1 cellular context compared by ENCODE assay signal in the genomic region with DNA sequence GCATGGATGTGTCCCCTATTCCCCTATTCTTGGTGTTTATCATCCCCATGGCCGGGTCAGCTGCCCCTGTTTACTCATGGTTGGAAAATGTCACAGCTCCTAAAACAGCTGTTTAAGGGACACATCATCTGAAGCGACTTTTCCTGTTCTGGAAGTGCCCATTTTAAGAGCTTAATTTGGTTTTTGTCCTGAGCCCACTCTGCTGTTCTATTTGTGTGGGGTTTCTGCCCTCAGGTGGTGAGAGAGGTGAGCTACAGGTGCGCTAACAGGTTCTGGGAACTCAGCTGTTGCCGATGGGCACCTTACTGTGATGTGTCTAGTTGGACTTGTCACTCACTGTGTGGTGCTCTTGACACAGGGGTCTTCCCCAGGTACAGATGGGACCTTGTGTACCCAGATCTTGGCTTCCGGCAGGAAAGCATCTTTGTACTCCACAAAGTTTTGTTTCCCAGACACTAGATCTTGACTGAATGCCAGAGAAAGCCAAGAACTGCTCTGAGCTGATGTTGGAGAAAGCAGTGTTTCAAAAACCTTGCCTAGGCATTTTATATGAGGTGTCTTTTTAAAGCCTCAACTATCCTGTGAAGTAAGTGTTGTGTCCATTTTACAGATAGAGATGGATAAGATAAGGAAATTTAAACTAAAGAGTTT.
A peak's percentile ranks its signal among the peaks of the same experiment; 100 is the strongest.
TF ChIP-seq lines count a peak whose summit lies in the region.

No MANE protein-coding gene starts in this region.

TF ChIP-seq in HEK293, 187 proteins besides CTCF, POLR2A, EP300 and RAD21 (continued from another document):
- TF ChIP-seq SCRT1 (tag by site-specific recombination; IDR thresholded peaks at IDR 0.05; ENCODE audit: borderline replicate concordance) (peak; percentile 98), SCRT2 (tag by site-specific recombination; IDR thresholded peaks at IDR 0.05) (peak; percentile 99), ZBTB17 (tag by site-specific recombination; IDR thresholded peaks at IDR 0.05) (0 out of 2 replicates have a peak, but pooled peaks have one; percentile 19)
TF ChIP-seq in HEK293: peak in this region for 5.
